ENCODE assay signal across 27 cellular contexts in genomic region chr4:52045028-52045427, GRCh38.
"Had no signal": no experiment of that assay in that cellular context is flagged by ENCODE, and none has a peak within 500 bp of the region (broad histone marks: within the 10 kb centered on the region; RNA-seq: fewer than 3 reads in every experiment).

No MANE protein-coding gene starts in this region.

- H3K9me3 ChIP-seq: stomach, suprapubic skin, testis, thoracic aorta, thyroid gland, tibial artery, tibial nerve, transverse colon, upper lobe of left lung, upper lobe of right lung, uterus, vagina had no signal

- H3K27me3 ChIP-seq: testis, thyroid gland, upper lobe of left lung, upper lobe of right lung, uterus, vagina had no signal

- H3K36me3 ChIP-seq: stomach, suprapubic skin, thoracic aorta, thyroid gland, tibial artery, tibial nerve, transverse colon, upper lobe of left lung, upper lobe of right lung, uterus, vagina had no signal

- DNase-seq: stimulated activated CD4-positive, alpha-beta T cell treated with anti-CD3 and anti-CD28 coated beads, Interleukin-2, amount 100 ng/mL, for 48 hours; stimulated activated CD4-positive, alpha-beta T cell treated with anti-CD3 and anti-CD28 coated beads, Interleukin-4, amount 100 ng/mL, for 1 hour; stimulated activated CD4-positive, alpha-beta T cell treated with anti-CD3 and anti-CD28 coated beads, Interleukin-4, amount 100 ng/mL, for 24 hours; stimulated activated CD4-positive, alpha-beta T cell treated with anti-CD3 and anti-CD28 coated beads, Interleukin-4, amount 100 ng/mL, for 4 hours; stimulated activated CD8-positive, alpha-beta memory T cell treated with anti-CD3 and anti-CD28 coated beads, Interleukin-4, amount 100 ng/mL, for 48 hours; stimulated activated naive B cell treated with anti-CD40 and anti-IgM and Interleukin-4, amounts not matched to agents 10 μg/mL and 1 μg/mL and 100 μg/mL, for 72 hours; stimulated activated naive CD4-positive, alpha-beta T cell; stimulated activated naive CD4-positive, alpha-beta T cell treated with Interleukin-2 at 50 U/mL for 16 hours; stimulated activated naive CD8-positive, alpha-beta T cell treated with anti-CD3 and anti-CD28 coated beads, Interleukin-15, amount 100 ng/mL, for 72 hours; stimulated activated naive CD8-positive, alpha-beta T cell treated with anti-CD3 and anti-CD28 coated beads, Interleukin-15, Interleukin-2, amounts not matched to agents 100 U/mL and 50 U/mL, for 24 hours; stomach; substantia nigra; testis; thyroid gland; tibial artery; transverse colon; trophoblast cell; upper lobe of left lung; upper lobe of right lung; uterus had no signal

- ATAC-seq: stimulated activated effector memory CD8-positive, alpha-beta T cell treated with anti-CD3 and anti-CD28 coated beads, Interleukin-12 subunit alpha, Interleukin-12 subunit beta, amount 100 ng/mL, for 72 hours; stimulated activated memory B cell treated with anti-CD40 and anti-IgM and Interleukin-4, amounts not matched to agents 10 μg/mL and 1 μg/mL and 100 μg/mL, for 72 hours; stimulated activated naive B cell treated with anti-CD40 and anti-IgM and Interleukin-4, amounts not matched to agents 10 μg/mL and 1 μg/mL and 100 μg/mL, for 72 hours; stimulated activated naive CD8-positive, alpha-beta T cell treated with anti-CD3 and anti-CD28 coated beads, Interleukin-15, amount 100 ng/mL, for 72 hours; stimulated activated naive CD8-positive, alpha-beta T cell treated with anti-CD3 and anti-CD28 coated beads, Interleukin-15, Interleukin-2, amounts not matched to agents 100 U/mL and 50 U/mL, for 24 hours; upper lobe of right lung had no signal

- H3K4me1 ChIP-seq: stomach, suprapubic skin, testis, thyroid gland, tibial artery, tibial nerve, upper lobe of left lung, upper lobe of right lung, uterus, vagina had no signal

- H3K4me3 ChIP-seq: stomach, suprapubic skin, testis, thoracic aorta, thyroid gland, tibial artery, tibial nerve, transverse colon, upper lobe of left lung, upper lobe of right lung, uterus, vagina had no signal

- FAIRE-seq: urothelium cell line had no signal

- H3K27ac ChIP-seq: stomach, suprapubic skin, testis, thoracic aorta, thyroid gland, tibial artery, tibial nerve, transverse colon, upper lobe of left lung, upper lobe of right lung, uterus, vagina had no signal
